In the genomic region with DNA sequence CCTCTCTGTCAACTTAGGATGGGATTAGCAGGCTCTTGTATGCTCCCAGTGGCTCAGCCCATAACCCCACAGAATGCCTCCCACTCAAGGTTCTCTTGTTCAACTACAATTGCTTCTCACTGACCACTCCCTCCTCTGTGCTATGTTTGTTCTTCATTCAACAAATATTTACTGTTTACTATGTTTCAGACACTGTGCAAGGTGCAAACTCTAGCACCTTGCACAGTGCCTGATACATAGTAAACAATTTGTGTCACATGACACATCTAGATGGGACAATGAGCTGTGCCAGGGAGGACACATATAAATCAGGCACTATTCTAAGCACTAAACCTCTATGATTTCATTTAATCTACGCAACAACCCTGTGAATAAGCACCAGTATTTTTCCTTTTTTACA, we compare ENCODE assay signal across 1 cellular context.
TF ChIP-seq lines count a peak whose summit lies in the region.

No MANE protein-coding gene starts in this region.

TF ChIP-seq in HepG2, 621 proteins besides CTCF, POLR2A, EP300 and RAD21:
- TF ChIP-seq FOXP1 (IDR thresholded peaks at IDR 0.05) = peak; percentile 80
- peak; percentile 88 for TF ChIP-seq FOXP1 (CRISPR knock-in tag; IDR thresholded peaks at IDR 0.05)
- peak; percentile 93 for TF ChIP-seq TBX3 (IDR thresholded peaks at IDR 0.05; ENCODE audit: borderline replicate concordance)
- TF ChIP-seq FOXA3 (CRISPR knock-in tag; IDR thresholded peaks at IDR 0.05) = peak; percentile 10; the same call in 1 of the 2 replicates
- TF ChIP-seq, protein P1, sequence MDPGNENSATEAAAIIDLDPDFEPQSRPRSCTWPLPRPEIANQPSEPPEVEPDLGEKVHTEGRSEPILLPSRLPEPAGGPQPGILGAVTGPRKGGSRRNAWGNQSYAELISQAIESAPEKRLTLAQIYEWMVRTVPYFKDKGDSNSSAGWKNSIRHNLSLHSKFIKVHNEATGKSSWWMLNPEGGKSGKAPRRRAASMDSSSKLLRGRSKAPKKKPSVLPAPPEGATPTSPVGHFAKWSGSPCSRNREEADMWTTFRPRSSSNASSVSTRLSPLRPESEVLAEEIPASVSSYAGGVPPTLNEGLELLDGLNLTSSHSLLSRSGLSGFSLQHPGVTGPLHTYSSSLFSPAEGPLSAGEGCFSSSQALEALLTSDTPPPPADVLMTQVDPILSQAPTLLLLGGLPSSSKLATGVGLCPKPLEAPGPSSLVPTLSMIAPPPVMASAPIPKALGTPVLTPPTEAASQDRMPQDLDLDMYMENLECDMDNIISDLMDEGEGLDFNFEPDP (CRISPR knock-in tag; conservative IDR thresholded peaks at IDR 0.05) = no peak
- no peak for TF ChIP-seq SOX6 (IDR thresholded peaks at IDR 0.05)
- peak; percentile 63; the same call in 1 of the 2 replicates for TF ChIP-seq SOX6 (CRISPR knock-in tag; IDR thresholded peaks at IDR 0.05)
- TF ChIP-seq HNF4A (CRISPR knock-in tag; IDR thresholded peaks at IDR 0.05) = 0 out of 2 replicates have a peak, but pooled peaks have one; percentile 15
- no peak for TF ChIP-seq ZIK1 (CRISPR knock-in tag; IDR thresholded peaks at IDR 0.05; ENCODE audit: borderline replicate concordance, low read depth)
- TF ChIP-seq, protein P2, sequence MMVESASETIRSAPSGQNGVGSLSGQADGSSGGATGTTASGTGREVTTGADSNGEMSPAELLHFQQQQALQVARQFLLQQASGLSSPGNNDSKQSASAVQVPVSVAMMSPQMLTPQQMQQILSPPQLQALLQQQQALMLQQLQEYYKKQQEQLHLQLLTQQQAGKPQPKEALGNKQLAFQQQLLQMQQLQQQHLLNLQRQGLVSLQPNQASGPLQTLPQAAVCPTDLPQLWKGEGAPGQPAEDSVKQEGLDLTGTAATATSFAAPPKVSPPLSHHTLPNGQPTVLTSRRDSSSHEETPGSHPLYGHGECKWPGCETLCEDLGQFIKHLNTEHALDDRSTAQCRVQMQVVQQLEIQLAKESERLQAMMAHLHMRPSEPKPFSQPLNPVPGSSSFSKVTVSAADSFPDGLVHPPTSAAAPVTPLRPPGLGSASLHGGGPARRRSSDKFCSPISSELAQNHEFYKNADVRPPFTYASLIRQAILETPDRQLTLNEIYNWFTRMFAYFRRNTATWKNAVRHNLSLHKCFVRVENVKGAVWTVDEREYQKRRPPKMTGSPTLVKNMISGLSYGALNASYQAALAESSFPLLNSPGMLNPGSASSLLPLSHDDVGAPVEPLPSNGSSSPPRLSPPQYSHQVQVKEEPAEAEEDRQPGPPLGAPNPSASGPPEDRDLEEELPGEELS (CRISPR knock-in tag; IDR thresholded peaks at IDR 0.05) = peak; percentile 75
